ENCODE assay signal across 9 cellular contexts in genomic region chr17:44083250-44083849, GRCh38. TPM values are rescaled to one million over a fixed set of nuclear protein-coding genes. Genes with fewer than 3 reads are reported as not detected.
DNase-seq lines count a peak whose midpoint lies in the region; ATAC-seq and TF ChIP-seq lines count a peak whose summit lies in the region.
"Had no signal": no experiment of that assay in that cellular context is flagged by ENCODE, and none has a peak within 500 bp of the region (broad histone marks: within the 10 kb centered on the region; RNA-seq: fewer than 3 reads in every experiment).

No MANE protein-coding gene starts in this region.

- in situ Hi-C loops in Panc1 (cut with HindIII; ENCODE audit: low pct_unique_long_range_greater_than_20kb, low sequenced_read_pairs): no loop called here

- peak; percentile 30 for TF ChIP-seq CTCF in 22Rv1 (IDR thresholded peaks at IDR 0.05)
- TF ChIP-seq CTCF in GM12865 (IDR thresholded peaks at IDR 0.05; ENCODE audit: insufficient read depth, low read depth, low read length, missing control alignments): peak; percentile 22
- peak; percentile 73 for TF ChIP-seq CTCF in Panc1 (IDR thresholded peaks at IDR 0.05)
- TF ChIP-seq CTCF in fibroblast of pulmonary artery (IDR thresholded peaks at IDR 0.05; ENCODE audit: low read length, missing control alignments): peak; percentile 23
- TF ChIP-seq CTCF in A673 (conservative IDR thresholded peaks at IDR 0.05; ENCODE audit: low read depth, low read length): no peak

- H3K4me3 Mint-ChIP-seq in activated CD4-positive, alpha-beta T cell treated with anti-CD3 and anti-CD28 coated beads, Interleukin-2, amount 10 ng/mL, durations not matched to agents 7 days and 5 days: no peak overlapping the region

- H3K4me1 Mint-ChIP-seq in activated CD4-positive, alpha-beta T cell treated with anti-CD3 and anti-CD28 coated beads, Interleukin-2, amount 10 ng/mL, durations not matched to agents 7 days and 5 days: peaks cover 6% of the 10 kb centered on the region

- intact Hi-C loops in Panc1 (cut with micrococcal nuclease; ENCODE audit: unreplicated experiment) (no loop called here), A673 (cut with micrococcal nuclease; ENCODE audit: unreplicated experiment) (no loop called here)

- POLR2A ChIA-PET in Panc1 (lab: Charles Lee): no interaction called here
- POLR2A ChIA-PET in A673 (lab: Charles Lee; ENCODE audit: low non-redundant PET): no interaction called here
- POLR2A ChIA-PET in activated CD4-positive, alpha-beta T cell treated with anti-CD3 and anti-CD28 coated beads, Interleukin-2, amount 10 ng/mL, durations not matched to agents 7 days and 5 days (lab: Charles Lee): no interaction called here

- peaks cover 4% of the 10 kb centered on the region; the same call in 1 of the 2 replicates for H3K4me1 ChIP-seq in Panc1 (ENCODE audit: control insufficient read depth, insufficient read depth, low read length)
- H3K4me1 ChIP-seq in A673 (ENCODE audit: insufficient read depth, low read length, poor library complexity, severe bottlenecking): peaks cover 18% of the 10 kb centered on the region

- DNase-seq in GM12865 (ENCODE audit: low read depth) (peak; percentile 32), Panc1 (ENCODE audit: low read depth, low spot score) (no peak), fibroblast of pulmonary artery (ENCODE audit: low read depth) (no peak), AG08396 (ENCODE audit: low spot score) (no peak), A673 (ENCODE audit: low spot score) (no peak)
- DNase-seq in activated CD4-positive, alpha-beta T cell treated with anti-CD3 and anti-CD28 coated beads, Interleukin-2, amount 10 ng/mL, durations not matched to agents 7 days and 5 days: no peak
- DNase-seq: NCI-H1105 had no signal

- no peaks in the 10 kb centered on the region for H3K27me3 Mint-ChIP-seq in activated CD4-positive, alpha-beta T cell treated with anti-CD3 and anti-CD28 coated beads, Interleukin-2, amount 10 ng/mL, durations not matched to agents 7 days and 5 days

- no peaks in the 10 kb centered on the region for H3K9me3 Mint-ChIP-seq in activated CD4-positive, alpha-beta T cell treated with anti-CD3 and anti-CD28 coated beads, Interleukin-2, amount 10 ng/mL, durations not matched to agents 7 days and 5 days

- H3K27ac Mint-ChIP-seq in activated CD4-positive, alpha-beta T cell treated with anti-CD3 and anti-CD28 coated beads, Interleukin-2, amount 10 ng/mL, durations not matched to agents 7 days and 5 days: no peak overlapping the region

- H3K27me3 ChIP-seq in Panc1 (ENCODE audit: control insufficient read depth, insufficient read depth, low read length) (no peaks in the 10 kb centered on the region), A673 (replicated peaks; ENCODE audit: insufficient read depth, low read depth, low read length, poor library complexity) (no peaks in the 10 kb centered on the region)

- H3K36me3 Mint-ChIP-seq in activated CD4-positive, alpha-beta T cell treated with anti-CD3 and anti-CD28 coated beads, Interleukin-2, amount 10 ng/mL, durations not matched to agents 7 days and 5 days (ENCODE audit: low read depth): peaks cover 2% of the 10 kb centered on the region

- no peak overlapping the region for H3K27ac ChIP-seq in 22Rv1
- H3K27ac ChIP-seq in Panc1 (ENCODE audit: low read length): no peak overlapping the region
- no peak overlapping the region for H3K27ac ChIP-seq in A673 (ENCODE audit: low read depth, low read length, poor library complexity, severe bottlenecking)

- no peaks in the 10 kb centered on the region for H3K36me3 ChIP-seq in Panc1 (ENCODE audit: control insufficient read depth, insufficient read depth, low read length)
- peaks cover 3% of the 10 kb centered on the region for H3K36me3 ChIP-seq in A673 (ENCODE audit: insufficient read depth, low read length, poor library complexity, severe bottlenecking)

- H3K4me3 ChIP-seq in GM12865 (ENCODE audit: low read depth, low read length) (no peak overlapping the region), Panc1 (ENCODE audit: low read depth in 2 of 2, low read length in 2 of 2) (no peak overlapping the region), fibroblast of pulmonary artery (replicated peaks; ENCODE audit: low read depth, low read length) (no peak overlapping the region), A673 (ENCODE audit: low read depth, low read length, poor library complexity, severe bottlenecking) (no peak overlapping the region)

- BruUV-seq in Panc1 (replicated peaks; lab: Mats Ljungman, UMichigan) (no TSS peak), A673 (replicated peaks; lab: Mats Ljungman, UMichigan) (no TSS peak)

- CTCF ChIA-PET in Panc1 (lab: Charles Lee): interaction anchor here (0.5 to 1.3 kb wide), 10 partner anchors 9 to 587 kb away, joined by 3 to 10 read pairs (median 4); no protein-coding TSS in a partner anchor
- CTCF ChIA-PET in A673 (lab: Charles Lee): interaction anchor here (0.6 kb wide), 1 partner anchor 12 kb away, joined by 3 read pairs; no protein-coding TSS in a partner anchor
- CTCF ChIA-PET in activated CD4-positive, alpha-beta T cell treated with anti-CD3 and anti-CD28 coated beads, Interleukin-2, amount 10 ng/mL, durations not matched to agents 7 days and 5 days (lab: Charles Lee): interaction anchor here (0.5 to 1.6 kb wide), 8 partner anchors 9 to 1059 kb away, joined by 3 to 7 read pairs (median 4); no protein-coding TSS in a partner anchor

- H3K9me3 ChIP-seq in Panc1 (ENCODE audit: control insufficient read depth, insufficient read depth, low read depth, low read length): no peaks in the 10 kb centered on the region
- H3K9me3 ChIP-seq in A673 (ENCODE audit: low read depth, low read length, poor library complexity, severe bottlenecking): no peaks in the 10 kb centered on the region

- peak; percentile 77 for ATAC-seq in Panc1
- no peak for ATAC-seq in HG02763 (IDR thresholded peaks at IDR 0.05; ENCODE audit: unreplicated experiment)

RNA-seq across cellular contexts. Expression of gene G6PC3, which starts 12.8 kb away (rescaled TPM):
- total RNA-seq in Panc1 (2021; ENCODE audit: unreplicated experiment) (42.7 TPM), A673 (2021) (47.0 and 57.9 TPM in 2 replicates)
- 65.1 TPM for polyA plus RNA-seq in Panc1 (2012; ENCODE audit: insufficient read length)
- total RNA-seq in activated CD4-positive, alpha-beta T cell treated with anti-CD3 and anti-CD28 coated beads, Interleukin-2, amount 10 ng/mL, durations not matched to agents 7 days and 5 days: 10 to 100 TPM; 18.1 to 25.2 TPM

RNA-seq across cellular contexts. Expression of gene LSM12, which starts 16.9 kb away (rescaled TPM):
- total RNA-seq in Panc1 (2021; ENCODE audit: unreplicated experiment) (73.0 TPM), A673 (2021) (47.5 and 52.5 TPM in 2 replicates)
- 34.8 TPM for polyA plus RNA-seq in Panc1 (2012; ENCODE audit: insufficient read length)
- total RNA-seq in activated CD4-positive, alpha-beta T cell treated with anti-CD3 and anti-CD28 coated beads, Interleukin-2, amount 10 ng/mL, durations not matched to agents 7 days and 5 days: 10 to 100 TPM; 59.3 to 64.8 TPM

RNA-seq across cellular contexts. Expression of gene HDAC5, which starts 40.1 kb away (rescaled TPM):
- 11.5 TPM for total RNA-seq in Panc1 (2021; ENCODE audit: unreplicated experiment)
- 27.9 TPM for polyA plus RNA-seq in Panc1 (2012; ENCODE audit: insufficient read length)
- total RNA-seq in A673 (2021): 16.9 and 27.1 TPM in 2 replicates
- 10 to 100 TPM; 27.0 to 32.3 TPM for total RNA-seq in activated CD4-positive, alpha-beta T cell treated with anti-CD3 and anti-CD28 coated beads, Interleukin-2, amount 10 ng/mL, durations not matched to agents 7 days and 5 days

RNA-seq across cellular contexts. Expression of gene HROB, which starts 58.4 kb away (rescaled TPM):
- total RNA-seq in Panc1 (2021; ENCODE audit: unreplicated experiment) (7.8 TPM), A673 (2021) (13.5 and 14.7 TPM in 2 replicates)
- polyA plus RNA-seq in Panc1 (2012; ENCODE audit: insufficient read length): 2.7 TPM
- 10 to 100 TPM; 15.1 to 16.4 TPM for total RNA-seq in activated CD4-positive, alpha-beta T cell treated with anti-CD3 and anti-CD28 coated beads, Interleukin-2, amount 10 ng/mL, durations not matched to agents 7 days and 5 days
